In the genomic region with DNA sequence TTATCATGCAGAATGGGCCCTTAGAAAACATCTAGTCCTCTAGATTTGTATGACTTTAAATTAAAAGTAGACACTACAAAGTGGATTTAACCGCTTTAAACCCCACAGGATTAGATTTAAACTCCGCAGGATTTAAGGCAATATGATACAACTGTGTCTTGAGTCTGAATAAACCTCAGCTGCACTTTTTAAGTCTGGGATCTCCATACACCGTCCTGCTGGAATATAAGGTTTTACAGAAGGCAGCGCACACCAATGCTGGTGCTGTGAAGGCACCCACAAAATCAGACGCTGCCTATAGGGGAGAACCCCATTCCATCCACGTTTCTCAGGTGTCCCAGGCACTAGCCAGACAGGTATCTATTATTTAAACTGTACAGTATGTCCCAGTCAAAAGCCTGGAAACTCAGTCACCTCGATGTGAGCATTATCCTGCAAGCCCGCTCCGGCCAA, we compare ENCODE assay signal across 8 cellular contexts. TPM values are rescaled to one million over a fixed set of nuclear protein-coding genes. Genes with fewer than 3 reads are reported as not detected.
A peak's percentile ranks its signal among the peaks of the same experiment; 100 is the strongest.
DNase-seq lines count a peak whose midpoint lies in the region; ATAC-seq lines count a peak whose summit lies in the region.

No MANE protein-coding gene starts in this region.

- H3K27ac ChIP-seq in iPS-18a (ENCODE audit: low read length), result no peak overlapping the region

- peak overlapping the region; percentile 72 for H3K9ac ChIP-seq in iPS-18a (ENCODE audit: low read length)

- H3K27me3 Mint-ChIP-seq in activated CD4-positive, alpha-beta T cell treated with anti-CD3 and anti-CD28 coated beads, Interleukin-2, amount 10 ng/mL, durations not matched to agents 24 days and 14 days, result peaks cover 16% of the 10 kb centered on the region
- no peaks in the 10 kb centered on the region for H3K27me3 Mint-ChIP-seq in activated T-helper 17 cell treated with anti-CD3 and anti-CD28 coated beads, Interleukin-2, amount 50 U/mL, for 72 hours
- H3K27me3 Mint-ChIP-seq in stimulated activated naive B cell treated with anti-CD40 and anti-IgM and Interleukin-4, amounts not matched to agents 10 μg/mL and 1 μg/mL and 100 μg/mL, for 72 hours, result no peaks in the 10 kb centered on the region

- H3K4me1 Mint-ChIP-seq in activated CD4-positive, alpha-beta T cell treated with anti-CD3 and anti-CD28 coated beads, Interleukin-2, amount 10 ng/mL, durations not matched to agents 24 days and 14 days, result peaks cover 21% of the 10 kb centered on the region
- H3K4me1 Mint-ChIP-seq in activated T-helper 17 cell treated with anti-CD3 and anti-CD28 coated beads, Interleukin-2, amount 50 U/mL, for 72 hours, result peaks cover 13% of the 10 kb centered on the region
- H3K4me1 Mint-ChIP-seq in stimulated activated naive B cell treated with anti-CD40 and anti-IgM and Interleukin-4, amounts not matched to agents 10 μg/mL and 1 μg/mL and 100 μg/mL, for 72 hours, result peaks cover 10 to 22% of the 10 kb centered on the region in 2 donors

- no peak for ATAC-seq in activated T-helper 17 cell treated with anti-CD3 and anti-CD28 coated beads, Interleukin-2, amount 50 U/mL, for 72 hours (replicated peaks)
- ATAC-seq in stimulated activated naive B cell treated with anti-CD40 and anti-IgM and Interleukin-4, amounts not matched to agents 10 μg/mL and 1 μg/mL and 100 μg/mL, for 72 hours (replicated peaks), result no peak
- ATAC-seq in HG03159 (IDR thresholded peaks at IDR 0.05; ENCODE audit: unreplicated experiment) (no peak), GM21360 (IDR thresholded peaks at IDR 0.05; ENCODE audit: unreplicated experiment) (no peak)

- H3K36me3 Mint-ChIP-seq in activated CD4-positive, alpha-beta T cell treated with anti-CD3 and anti-CD28 coated beads, Interleukin-2, amount 10 ng/mL, durations not matched to agents 24 days and 14 days (ENCODE audit: low read depth), result no peaks in the 10 kb centered on the region
- no peaks in the 10 kb centered on the region for H3K36me3 Mint-ChIP-seq in activated T-helper 17 cell treated with anti-CD3 and anti-CD28 coated beads, Interleukin-2, amount 50 U/mL, for 72 hours (ENCODE audit: low read depth)
- no peaks in the 10 kb centered on the region for H3K36me3 Mint-ChIP-seq in stimulated activated naive B cell treated with anti-CD40 and anti-IgM and Interleukin-4, amounts not matched to agents 10 μg/mL and 1 μg/mL and 100 μg/mL, for 72 hours

- DNase-seq in activated CD4-positive, alpha-beta T cell treated with anti-CD3 and anti-CD28 coated beads, Interleukin-2, amount 10 ng/mL, durations not matched to agents 24 days and 14 days, result no peak
- DNase-seq in activated CD4-positive, alpha-beta T cell treated with anti-CD3 and anti-CD28 coated beads for 48 hours, result no peak
- no peak for DNase-seq in stimulated activated naive B cell treated with anti-CD40 and anti-IgM and Interleukin-4, amounts not matched to agents 10 μg/mL and 1 μg/mL and 100 μg/mL, for 72 hours
- DNase-seq in SHP77 treated with DMSO at 0.1 percent for 48 hours (lab: John Stamatoyannopoulos, UW), result no peak

- peak overlapping the region; percentile 95 for H3K4me3 Mint-ChIP-seq in activated CD4-positive, alpha-beta T cell treated with anti-CD3 and anti-CD28 coated beads, Interleukin-2, amount 10 ng/mL, durations not matched to agents 24 days and 14 days
- peak overlapping the region; percentile 84 for H3K4me3 Mint-ChIP-seq in activated T-helper 17 cell treated with anti-CD3 and anti-CD28 coated beads, Interleukin-2, amount 50 U/mL, for 72 hours
- H3K4me3 Mint-ChIP-seq in stimulated activated naive B cell treated with anti-CD40 and anti-IgM and Interleukin-4, amounts not matched to agents 10 μg/mL and 1 μg/mL and 100 μg/mL, for 72 hours, result peak overlapping the region; percentile 95 to 96

- H3K27ac Mint-ChIP-seq in activated CD4-positive, alpha-beta T cell treated with anti-CD3 and anti-CD28 coated beads, Interleukin-2, amount 10 ng/mL, durations not matched to agents 24 days and 14 days, result no peak overlapping the region
- peak overlapping the region; percentile 86 for H3K27ac Mint-ChIP-seq in activated T-helper 17 cell treated with anti-CD3 and anti-CD28 coated beads, Interleukin-2, amount 50 U/mL, for 72 hours
- H3K27ac Mint-ChIP-seq in stimulated activated naive B cell treated with anti-CD40 and anti-IgM and Interleukin-4, amounts not matched to agents 10 μg/mL and 1 μg/mL and 100 μg/mL, for 72 hours, result no peak overlapping the region

- no peaks in the 10 kb centered on the region for H3K27me3 ChIP-seq in iPS-18a (ENCODE audit: control insufficient read depth, insufficient read depth, low read length)

- H3K9me3 ChIP-seq in iPS-18a (ENCODE audit: control insufficient read depth, low read depth, low read length), result no peaks in the 10 kb centered on the region

- no peaks in the 10 kb centered on the region for H3K9me3 Mint-ChIP-seq in activated CD4-positive, alpha-beta T cell treated with anti-CD3 and anti-CD28 coated beads, Interleukin-2, amount 10 ng/mL, durations not matched to agents 24 days and 14 days
- H3K9me3 Mint-ChIP-seq in activated T-helper 17 cell treated with anti-CD3 and anti-CD28 coated beads, Interleukin-2, amount 50 U/mL, for 72 hours, result no peaks in the 10 kb centered on the region
- no peaks in the 10 kb centered on the region for H3K9me3 Mint-ChIP-seq in stimulated activated naive B cell treated with anti-CD40 and anti-IgM and Interleukin-4, amounts not matched to agents 10 μg/mL and 1 μg/mL and 100 μg/mL, for 72 hours

- peaks cover 3% of the 10 kb centered on the region for H3K36me3 ChIP-seq in iPS-18a (ENCODE audit: control insufficient read depth, low read depth, low read length)

- peak overlapping the region; percentile 88 for H3K4me3 ChIP-seq in iPS-18a (ENCODE audit: low read length)

- intact Hi-C loops in activated CD4-positive, alpha-beta T cell treated with anti-CD3 and anti-CD28 coated beads, Interleukin-2, amount 10 ng/mL, durations not matched to agents 24 days and 14 days (cut with micrococcal nuclease), result loop anchor here (5.0 kb wide), 4 partner anchors 234 to 1141 kb away; a partner anchor contains a TSS

- H3K4me1 ChIP-seq in iPS-18a (ENCODE audit: control insufficient read depth, low read depth, low read length), result no peaks in the 10 kb centered on the region

RNA-seq across cellular contexts. Expression of a gene that starts 0.8 kb away (rescaled TPM):
- total RNA-seq in activated CD4-positive, alpha-beta T cell treated with anti-CD3 and anti-CD28 coated beads, Interleukin-2, amount 10 ng/mL, durations not matched to agents 24 days and 14 days, result 3.5 and 6.0 TPM in 2 replicates
- 10 to 100 TPM in 1 of 2 donors, 1 to 10 TPM in 1; 6.4 to 10.6 TPM for total RNA-seq in activated T-helper 17 cell treated with anti-CD3 and anti-CD28 coated beads, Interleukin-2, amount 50 U/mL, for 72 hours
